ENCODE assay signal across 24 cellular contexts in genomic region chr21:44737706-44738354, GRCh38. TPM values are rescaled to one million over a fixed set of nuclear protein-coding genes. Genes with fewer than 3 reads are reported as not detected.
DNase-seq lines count a peak whose midpoint lies in the region; ATAC-seq, FAIRE-seq and TF ChIP-seq lines count a peak whose summit lies in the region.
"Had no signal": no experiment of that assay in that cellular context is flagged by ENCODE, and none has a peak within 500 bp of the region (broad histone marks: within the 10 kb centered on the region; RNA-seq: fewer than 3 reads in every experiment).

No MANE protein-coding gene starts in this region.

- ATAC-seq in GM18861 (IDR thresholded peaks at IDR 0.05; ENCODE audit: unreplicated experiment), result no peak
- no peak for ATAC-seq in HG03095 (IDR thresholded peaks at IDR 0.05; ENCODE audit: unreplicated experiment)
- ATAC-seq: gastroesophageal sphincter; K562; left ventricle myocardium superior; naive thymus-derived CD4-positive, alpha-beta T cell; psoas muscle had no signal

- no peaks in the 10 kb centered on the region for H3K79me2 ChIP-seq in astrocyte (ENCODE audit: insufficient read depth, low read length)

- no peak overlapping the region for H3K4me3 Mint-ChIP-seq in astrocyte (ENCODE audit: unreplicated experiment)
- H3K4me3 Mint-ChIP-seq in MCF 10A (ENCODE audit: unreplicated experiment), result no peak overlapping the region
- H3K4me3 Mint-ChIP-seq: central memory CD8-positive, alpha-beta T cell; endodermal cell; naive thymus-derived CD4-positive, alpha-beta T cell had no signal

- DNase-seq in DMS 273 treated with DMSO at 0.1 percent for 48 hours (lab: John Stamatoyannopoulos, UW), result peak; percentile 56
- DNase-seq in H7, result peak; percentile 9
- peak; percentile 29 for DNase-seq in astrocyte (ENCODE audit: low read depth)
- peak; percentile 13 for DNase-seq in kidney tubule cell (ENCODE audit: low spot score)
- DNase-seq in MCF 10A (ENCODE audit: unreplicated experiment), result no peak
- no peak for DNase-seq in medulla oblongata (ENCODE audit: extremely low spot score)
- DNase-seq: activated CD4-positive, alpha-beta T cell treated with anti-CD3 and anti-CD28 coated beads for 1 hour; activated naive CD4-positive, alpha-beta T cell treated with Interleukin-2 at 50 U/mL for 16 hours; endodermal cell; left ventricle myocardium superior; naive thymus-derived CD4-positive, alpha-beta T cell; NCI-H1436; NCI-H524; psoas muscle; stimulated activated naive CD4-positive, alpha-beta T cell treated with Interleukin-2 at 50 U/mL for 16 hours; T1000; trophoblast cell had no signal

- H3K4me1 Mint-ChIP-seq in astrocyte (ENCODE audit: low read depth, unreplicated experiment) (peaks cover 4% of the 10 kb centered on the region), MCF 10A (ENCODE audit: insufficient read depth, unreplicated experiment) (peaks cover 7% of the 10 kb centered on the region)

- H3K36me3 Mint-ChIP-seq in astrocyte (ENCODE audit: low read depth, unreplicated experiment) (peaks cover 2% of the 10 kb centered on the region), MCF 10A (ENCODE audit: insufficient read depth, unreplicated experiment) (no peaks in the 10 kb centered on the region)
- H3K36me3 Mint-ChIP-seq: naive thymus-derived CD4-positive, alpha-beta T cell had no signal

- no peak for TF ChIP-seq CTCF in astrocyte (IDR thresholded peaks at IDR 0.05; ENCODE audit: insufficient read depth, low read depth, low read length)
- TF ChIP-seq CTCF in MCF 10A (IDR thresholded peaks at IDR 0.05; ENCODE audit: unreplicated experiment), result no peak

- H3K27me3 Mint-ChIP-seq in astrocyte (ENCODE audit: low read depth, unreplicated experiment), result peaks cover 55% of the 10 kb centered on the region
- H3K27me3 Mint-ChIP-seq in MCF 10A (ENCODE audit: insufficient read depth, unreplicated experiment), result no peaks in the 10 kb centered on the region

- H4K20me1 ChIP-seq in astrocyte (ENCODE audit: insufficient read depth, low read length), result no peaks in the 10 kb centered on the region
- H4K20me1 ChIP-seq: BLaER1 treated with 17β-estradiol and CSF1 and Interleukin-3, amounts not matched to agents 10 nM and 100 nM had no signal

- peaks cover 32% of the 10 kb centered on the region for H3K9me3 ChIP-seq in astrocyte (ENCODE audit: insufficient read depth, low read depth, low read length)
- H3K9me3 ChIP-seq: SJSA1 had no signal

- H2AFZ ChIP-seq in astrocyte (ENCODE audit: low read depth, low read length), result no peak overlapping the region

- no peak overlapping the region for H3K27ac ChIP-seq in astrocyte (ENCODE audit: low read depth, low read length)
- H3K27ac ChIP-seq: BLaER1 treated with 17β-estradiol and CSF1 and Interleukin-3, amounts not matched to agents 10 nM and 100 nM; gastroesophageal sphincter; psoas muscle; SJSA1 had no signal

- CTCF ChIA-PET in MCF 10A (lab: Yijun Ruan, JAX), result interaction anchor here (1.5 to 5.1 kb wide), 2 partner anchors 28 to 227 kb away, joined by 6 to 60 read pairs; no protein-coding TSS in a partner anchor

- no peak for FAIRE-seq in astrocyte (lab: Jason Lieb, UNC)
- FAIRE-seq: K562 had no signal

- no peak overlapping the region for H3K4me2 ChIP-seq in astrocyte (ENCODE audit: low read length)

- H3K9me3 Mint-ChIP-seq in astrocyte (ENCODE audit: unreplicated experiment), result peaks cover 27% of the 10 kb centered on the region
- no peaks in the 10 kb centered on the region for H3K9me3 Mint-ChIP-seq in MCF 10A (ENCODE audit: unreplicated experiment)
- H3K9me3 Mint-ChIP-seq: central memory CD8-positive, alpha-beta T cell; endodermal cell had no signal

- POLR2A ChIA-PET in MCF 10A (lab: Yijun Ruan, JAX), result no interaction called here

- no peak overlapping the region for H3K27ac Mint-ChIP-seq in astrocyte (ENCODE audit: unreplicated experiment)
- H3K27ac Mint-ChIP-seq in MCF 10A (ENCODE audit: low read depth, unreplicated experiment), result no peak overlapping the region
- H3K27ac Mint-ChIP-seq: endodermal cell had no signal

- no peak overlapping the region for H3K4me3 ChIP-seq in H7 (ENCODE audit: insufficient read depth, low read depth, low read length)
- no peak overlapping the region for H3K4me3 ChIP-seq in astrocyte (ENCODE audit: insufficient read depth, low read depth, low read length)
- H3K4me3 ChIP-seq: BLaER1 treated with 17β-estradiol and CSF1 and Interleukin-3, amounts not matched to agents 10 nM and 100 nM; gastroesophageal sphincter; K562; psoas muscle; SJSA1 had no signal

- intact Hi-C loops in MCF 10A (cut with micrococcal nuclease), result no loop called here

- H3K27me3 ChIP-seq in H7 (ENCODE audit: control insufficient read depth, insufficient read depth, low read length) (no peaks in the 10 kb centered on the region), astrocyte (ENCODE audit: insufficient read depth, low read length) (peaks cover 2% of the 10 kb centered on the region)
- H3K27me3 ChIP-seq: BLaER1 treated with 17β-estradiol and CSF1 and Interleukin-3, amounts not matched to agents 10 nM and 100 nM had no signal

- H3K36me3 ChIP-seq in H7 (replicated peaks; ENCODE audit: control insufficient read depth, insufficient read depth, low read length) (no peaks in the 10 kb centered on the region), astrocyte (ENCODE audit: insufficient read depth, low read length) (no peaks in the 10 kb centered on the region)
- H3K36me3 ChIP-seq: BLaER1 treated with 17β-estradiol and CSF1 and Interleukin-3, amounts not matched to agents 10 nM and 100 nM; gastroesophageal sphincter; SJSA1 had no signal

- BruUV-seq in MCF 10A (replicated peaks; lab: Mats Ljungman, UMichigan), result no TSS peak

- no peak overlapping the region for H3K9ac ChIP-seq in astrocyte (ENCODE audit: low read length)
- H3K9ac ChIP-seq: BLaER1 treated with 17β-estradiol and CSF1 and Interleukin-3, amounts not matched to agents 10 nM and 100 nM had no signal

- H3K4me1 ChIP-seq in astrocyte (ENCODE audit: insufficient read depth, low read length), result no peaks in the 10 kb centered on the region
- H3K4me1 ChIP-seq: gastroesophageal sphincter, psoas muscle, SJSA1 had no signal

RNA-seq across cellular contexts. Expression of gene TSPEAR, which starts 26.5 kb away (rescaled TPM):
- total RNA-seq in H7 (2014; rRNA removed; shearing (Covaris generic)), result 1.0 and 1.8 TPM in 2 replicates
- total RNA-seq in astrocyte (not detected in 2 replicates), MCF 10A (2022) (not detected in 2 replicates)
- total RNA-seq: gastroesophageal sphincter; K562; naive thymus-derived CD4-positive, alpha-beta T cell; psoas muscle; SJSA1 had no signal

RNA-seq across cellular contexts. Expression of gene KRTAP10-12, which starts 40.9 kb away (rescaled TPM):
- not detected in 2 replicates for total RNA-seq in H7 (2014; rRNA removed; shearing (Covaris generic))
- total RNA-seq in astrocyte, result not detected in 2 replicates
- not detected in 2 replicates for total RNA-seq in MCF 10A (2022)
- total RNA-seq: endodermal cell; gastroesophageal sphincter; K562; left ventricle myocardium superior; naive thymus-derived CD4-positive, alpha-beta T cell; psoas muscle; SJSA1 had no signal

RNA-seq across cellular contexts. Expression of gene KRTAP12-1, which starts 55.9 kb away (rescaled TPM):
- 0.17 TPM in 1 of 2 replicates, not detected in the other for total RNA-seq in H7 (2014; rRNA removed; shearing (Covaris generic))
- total RNA-seq in astrocyte (not detected in 2 replicates), MCF 10A (2022) (not detected in 2 replicates)
- total RNA-seq: endodermal cell; gastroesophageal sphincter; K562; left ventricle myocardium superior; naive thymus-derived CD4-positive, alpha-beta T cell; psoas muscle; SJSA1 had no signal

Comparison
In these comparisons a context has a peak if more than half of its experiments do, and no peak if none do; other contexts are left out.
1. DNase-seq: peak in DMS 273 treated with DMSO at 0.1 percent for 48 hours (single experiment), H7 (single experiment), astrocyte (single experiment) and kidney tubule cell (single experiment); none in MCF 10A (single experiment) and medulla oblongata (single experiment).